Comparison of ENCODE assay signal across 8 cellular contexts in the genomic region with DNA sequence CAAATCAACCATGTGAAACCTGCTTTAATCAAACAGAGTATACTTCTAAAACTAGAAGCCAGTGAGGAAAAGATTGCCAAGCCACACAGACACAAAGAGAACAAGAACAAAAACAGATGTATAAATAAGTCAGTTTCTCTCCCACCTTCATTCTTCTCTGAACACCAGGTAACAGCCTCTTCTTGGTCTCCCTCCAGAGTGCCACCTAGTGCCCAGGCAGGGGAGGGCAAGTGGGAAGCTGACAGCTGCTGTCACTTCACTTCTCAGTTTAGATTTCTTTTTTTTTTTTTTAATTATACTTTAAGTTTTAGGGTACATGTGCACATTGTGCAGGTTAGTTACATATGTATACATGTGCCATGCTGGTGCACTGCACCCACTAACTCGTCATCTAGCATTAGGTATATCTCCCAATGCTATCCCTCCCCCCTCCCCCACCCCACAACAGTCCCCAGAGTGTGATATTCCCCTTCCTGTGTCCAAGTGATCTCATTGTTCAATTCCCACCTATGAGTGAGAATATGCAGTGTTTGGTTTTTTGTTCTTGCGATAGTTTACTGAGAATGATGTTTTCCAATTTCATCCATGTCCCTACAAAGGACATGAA.
DNase-seq lines count a peak whose midpoint lies in the region; ATAC-seq and TF ChIP-seq lines count a peak whose summit lies in the region.
"Not testable (repeated sequence)": the region's sequence is repeated elsewhere in the genome, so short reads cannot be mapped to it uniquely, and the experiment has no call there.

No MANE protein-coding gene starts in this region.

- not testable (repeated sequence) for TF ChIP-seq POLR2A in IMR-90 (IDR thresholded peaks at IDR 0.05; ENCODE audit: low read depth, low read length); right lobe of liver (IDR thresholded peaks at IDR 0.05)

- H3K36me3 ChIP-seq in IMR-90 (ENCODE audit: control insufficient read depth, insufficient read depth, low read length); OCI-LY1 (ENCODE audit: insufficient read depth, low read length); right lobe of liver: not testable (repeated sequence)

- H3K27me3 Mint-ChIP-seq in activated CD4-positive, alpha-beta memory T cell treated with anti-CD3 and anti-CD28 coated beads for 36 hours; chondrocyte (ENCODE audit: low read depth): not testable (repeated sequence)

- POLR2A ChIA-PET in IMR-90 (lab: Charles Lee; ENCODE audit: unreplicated experiment); activated CD4-positive, alpha-beta memory T cell treated with anti-CD3 and anti-CD28 coated beads for 36 hours (lab: Charles Lee): not testable (repeated sequence)

- not testable (repeated sequence) for H3F3A ChIP-seq in OCI-LY1 (ENCODE audit: insufficient read depth, low read length)

- not testable (repeated sequence) for H3K9me3 Mint-ChIP-seq in activated CD4-positive, alpha-beta memory T cell treated with anti-CD3 and anti-CD28 coated beads for 36 hours; chondrocyte (ENCODE audit: low read depth)

- WGBS in IMR-90 (ENCODE audit: extremely low coverage in 2 of 2, insufficient read length in 1 of 2), 2 experiments, result no CpG with 5 or more reads among the region's 2 CpGs
- WGBS in right lobe of liver (ENCODE audit: insufficient coverage, low coverage, low lambda C conversion rate, missing lambda C conversion rate), result no CpG with 5 or more reads among the region's 2 CpGs

- not testable (repeated sequence) for H2BK5ac ChIP-seq in IMR-90 (ENCODE audit: low read depth, low read length, poor library complexity, severe bottlenecking)

- dilution Hi-C loops in IMR-90 (cut with HindIII; ENCODE audit: low sequenced_read_pairs, unreplicated experiment), result not testable (repeated sequence)

- H2AFZ ChIP-seq in IMR-90 (replicated peaks; ENCODE audit: low read length, poor library complexity); OCI-LY1 (ENCODE audit: low read length): not testable (repeated sequence)

- not testable (repeated sequence) for H3K4me3 ChIP-seq in IMR-90 (ENCODE audit: insufficient read depth, low read depth, low read length); OCI-LY1 (ENCODE audit: low read depth, low read length, poor library complexity, severe bottlenecking); right lobe of liver

- peak; percentile 37 for TF ChIP-seq CTCF in IMR-90 (conservative IDR thresholded peaks at IDR 0.05; ENCODE audit: low read depth, low read length)
- peak; percentile 57 for TF ChIP-seq CTCF in OCI-LY1 (IDR thresholded peaks at IDR 0.05; ENCODE audit: low read length)
- peak; percentile 73 for TF ChIP-seq CTCF in chondrocyte (IDR thresholded peaks at IDR 0.05)
- peak; percentile 54 to 70 (median 64) for TF ChIP-seq CTCF in right lobe of liver (IDR thresholded peaks at IDR 0.05)

- not testable (repeated sequence) for H2AK5ac ChIP-seq in IMR-90 (ENCODE audit: low read depth, low read length)

- in situ Hi-C loops in IMR-90 (cut with MboI; ENCODE audit: low sequenced_read_pairs), result not testable (repeated sequence)

- H2BK15ac ChIP-seq in IMR-90 (ENCODE audit: low read depth, low read length), result not testable (repeated sequence)

- not testable (repeated sequence) for H3K9me1 ChIP-seq in IMR-90 (ENCODE audit: insufficient read depth, low read length)

- H4K91ac ChIP-seq in IMR-90 (ENCODE audit: insufficient read depth, low read depth, low read length), result not testable (repeated sequence)

- not testable (repeated sequence) for H2AK9ac ChIP-seq in IMR-90 (replicated peaks; ENCODE audit: low read depth, low read length, poor library complexity)

- not testable (repeated sequence) for H4K5ac ChIP-seq in IMR-90 (ENCODE audit: low read depth, low read length)

- not testable (repeated sequence) for H3K4me1 ChIP-seq in IMR-90 (ENCODE audit: control insufficient read depth, insufficient read depth, low read length); OCI-LY1 (ENCODE audit: insufficient read depth, low read length, severe bottlenecking); right lobe of liver

- H2BK20ac ChIP-seq in IMR-90 (ENCODE audit: low read depth, low read length), result not testable (repeated sequence)

- intact Hi-C loops in IMR-90 (cut with micrococcal nuclease) (loop anchor here (5.0 kb wide), 1 partner anchor 368 kb away; no protein-coding TSS in a partner anchor), right lobe of liver (cut with DNase I) (loop anchor here in 1 of 2 donors (10.0 kb wide), 1 partner anchor 365 kb away; no protein-coding TSS in a partner anchor)
- intact Hi-C loops in activated CD4-positive, alpha-beta memory T cell treated with anti-CD3 and anti-CD28 coated beads for 36 hours (cut with micrococcal nuclease), result loop anchor here (1.0 kb wide), 3 partner anchors 366 to 543 kb away; no protein-coding TSS in a partner anchor

- not testable (repeated sequence) for H3K9ac ChIP-seq in IMR-90 (ENCODE audit: low read depth, low read length); OCI-LY1 (ENCODE audit: low read length)

- CTCF ChIA-PET in IMR-90 (lab: Yijun Ruan, JAX), result interaction anchor here (0.6 to 1.9 kb wide), 2 partner anchors 119 to 184 kb away, joined by 5 to 6 read pairs; partner anchors contain the start of gene KCNH1
- CTCF ChIA-PET in activated CD4-positive, alpha-beta memory T cell treated with anti-CD3 and anti-CD28 coated beads for 36 hours (lab: Charles Lee), result interaction anchor here (1.0 to 2.1 kb wide), 7 partner anchors 10 to 543 kb away, joined by 3 to 11 read pairs (median 4); partner anchors contain the start of gene KCNH1

- not testable (repeated sequence) for H3K36me3 Mint-ChIP-seq in activated CD4-positive, alpha-beta memory T cell treated with anti-CD3 and anti-CD28 coated beads for 36 hours; chondrocyte (ENCODE audit: low read depth)

- BruUV-seq in IMR-90 (replicated peaks; lab: Mats Ljungman, UMichigan), result not testable (repeated sequence)

- not testable (repeated sequence) for H3K79me1 ChIP-seq in IMR-90 (ENCODE audit: low read depth in 1 of 2, low read length in 2 of 2)

- peak; percentile 38 for TF ChIP-seq RAD21 in IMR-90 (IDR thresholded peaks at IDR 0.05; ENCODE audit: low read length)

- H3K18ac ChIP-seq in IMR-90 (ENCODE audit: low read depth, low read length), result not testable (repeated sequence)

- H4K8ac ChIP-seq in IMR-90 (ENCODE audit: low read depth in 2 of 2, low read length in 2 of 2), result not testable (repeated sequence)

- not testable (repeated sequence) for H2BK120ac ChIP-seq in IMR-90 (ENCODE audit: low read depth, low read length)

- H3K27ac ChIP-seq in IMR-90 (ENCODE audit: insufficient read depth, low read length); OCI-LY1 (ENCODE audit: low read depth, low read length, poor library complexity, severe bottlenecking); right lobe of liver: not testable (repeated sequence)

- not testable (repeated sequence) for H3K27ac Mint-ChIP-seq in activated CD4-positive, alpha-beta memory T cell treated with anti-CD3 and anti-CD28 coated beads for 36 hours; chondrocyte (ENCODE audit: unreplicated experiment)

- H3K4me2 ChIP-seq in IMR-90 (ENCODE audit: low read depth, low read length); OCI-LY1 (ENCODE audit: low read length): not testable (repeated sequence)

- H3K9me3 ChIP-seq in IMR-90 (ENCODE audit: control insufficient read depth, insufficient read depth, low read length); OCI-LY1 (ENCODE audit: low read length); right lobe of liver: not testable (repeated sequence)

- DNase-seq in DMS53 (lab: John Stamatoyannopoulos, UW), result peak; percentile 79
- DNase-seq in IMR-90; chondrocyte (ENCODE audit: low spot score): not testable (repeated sequence)
- peak; percentile 71 for DNase-seq in activated CD4-positive, alpha-beta memory T cell treated with anti-CD3 and anti-CD28 coated beads for 36 hours
- DNase-seq in right lobe of liver, result peak; percentile 55 to 72 (median 66)
- DNase-seq in stimulated activated CD8-positive, alpha-beta memory T cell treated with anti-CD3 and anti-CD28 coated beads, Interleukin-4, amount 100 ng/mL, for 24 hours (ENCODE audit: low read depth), result peak; percentile 26

- not testable (repeated sequence) for H3K79me2 ChIP-seq in OCI-LY1 (ENCODE audit: insufficient read depth, low read length)

- not testable (repeated sequence) for H3K4me1 Mint-ChIP-seq in activated CD4-positive, alpha-beta memory T cell treated with anti-CD3 and anti-CD28 coated beads for 36 hours (ENCODE audit: low read depth); chondrocyte (ENCODE audit: low read depth)

- not testable (repeated sequence) for H3K14ac ChIP-seq in IMR-90 (replicated peaks; ENCODE audit: low read depth, low read length)

- not testable (repeated sequence) for H3K4me3 Mint-ChIP-seq in activated CD4-positive, alpha-beta memory T cell treated with anti-CD3 and anti-CD28 coated beads for 36 hours; chondrocyte (ENCODE audit: unreplicated experiment)

- H3K9me2 ChIP-seq in OCI-LY1 (ENCODE audit: low read depth, low read length), result not testable (repeated sequence)

- H3K4ac ChIP-seq in IMR-90 (ENCODE audit: low read depth, low read length), result not testable (repeated sequence)

- not testable (repeated sequence) for H3K56ac ChIP-seq in IMR-90 (ENCODE audit: extremely low read depth, insufficient read depth, low read length)

- not testable (repeated sequence) for H3K27me3 ChIP-seq in IMR-90 (ENCODE audit: control insufficient read depth, insufficient read depth, low read length); OCI-LY1 (ENCODE audit: insufficient read depth, low read length); right lobe of liver

- H4K20me1 ChIP-seq in IMR-90 (ENCODE audit: insufficient read depth, low read length); OCI-LY1 (ENCODE audit: insufficient read depth, low read length): not testable (repeated sequence)

- ATAC-seq in GM21526 (IDR thresholded peaks at IDR 0.05; ENCODE audit: low FRiP score, unreplicated experiment) (peak; percentile 88), right lobe of liver (peak; percentile 86 to 93 (median 90))
- ATAC-seq in IMR-90 (ENCODE audit: low read depth), result not testable (repeated sequence)

- H3K23ac ChIP-seq in IMR-90 (ENCODE audit: low read depth, low read length), result not testable (repeated sequence)

TF ChIP-seq in IMR-90, 13 proteins besides CTCF, POLR2A, EP300 and RAD21:
- peak; percentile 37 for TF ChIP-seq SMC3 (IDR thresholded peaks at IDR 0.05; ENCODE audit: low read depth, low read length)
